Comparison of ENCODE assay signal across 8 cellular contexts in genomic region chr18:12703714-12704113, GRCh38. TPM values are rescaled to one million over a fixed set of nuclear protein-coding genes. Genes with fewer than 3 reads are reported as not detected.
DNase-seq lines count a peak whose midpoint lies in the region; ATAC-seq and TF ChIP-seq lines count a peak whose summit lies in the region.

No MANE protein-coding gene starts in this region.

- peaks cover 50% of the 10 kb centered on the region for H3K4me1 Mint-ChIP-seq in stimulated activated naive CD8-positive, alpha-beta T cell treated with anti-CD3 and anti-CD28 coated beads, Interleukin-15, Interleukin-2, amounts not matched to agents 100 ng/mL and 50 ng/mL, for 24 hours (ENCODE audit: low read depth)
- peaks cover 34% of the 10 kb centered on the region for H3K4me1 Mint-ChIP-seq in osteocyte (ENCODE audit: unreplicated experiment)

- no peaks in the 10 kb centered on the region for H3K27me3 Mint-ChIP-seq in stimulated activated naive CD8-positive, alpha-beta T cell treated with anti-CD3 and anti-CD28 coated beads, Interleukin-15, Interleukin-2, amounts not matched to agents 100 ng/mL and 50 ng/mL, for 24 hours
- no peaks in the 10 kb centered on the region for H3K27me3 Mint-ChIP-seq in osteocyte (ENCODE audit: unreplicated experiment)

- no peak for TF ChIP-seq CTCF in osteocyte (IDR thresholded peaks at IDR 0.05)

- peaks cover 46% of the 10 kb centered on the region for H3K36me3 Mint-ChIP-seq in stimulated activated naive CD8-positive, alpha-beta T cell treated with anti-CD3 and anti-CD28 coated beads, Interleukin-15, Interleukin-2, amounts not matched to agents 100 ng/mL and 50 ng/mL, for 24 hours (ENCODE audit: low read depth)
- peaks cover 14% of the 10 kb centered on the region for H3K36me3 Mint-ChIP-seq in osteocyte (ENCODE audit: unreplicated experiment)

- peak overlapping the region; percentile 99 for H3K27ac Mint-ChIP-seq in stimulated activated naive CD8-positive, alpha-beta T cell treated with anti-CD3 and anti-CD28 coated beads, Interleukin-15, Interleukin-2, amounts not matched to agents 100 ng/mL and 50 ng/mL, for 24 hours
- peak overlapping the region; percentile 99 for H3K27ac Mint-ChIP-seq in osteocyte (ENCODE audit: unreplicated experiment)

- H3K9me3 Mint-ChIP-seq in stimulated activated naive CD8-positive, alpha-beta T cell treated with anti-CD3 and anti-CD28 coated beads, Interleukin-15, Interleukin-2, amounts not matched to agents 100 ng/mL and 50 ng/mL, for 24 hours = no peaks in the 10 kb centered on the region
- no peaks in the 10 kb centered on the region for H3K9me3 Mint-ChIP-seq in osteocyte (ENCODE audit: unreplicated experiment)

- H3K4me3 Mint-ChIP-seq in stimulated activated naive CD8-positive, alpha-beta T cell treated with anti-CD3 and anti-CD28 coated beads, Interleukin-15, Interleukin-2, amounts not matched to agents 100 ng/mL and 50 ng/mL, for 24 hours = peak overlapping the region; percentile 98
- peak overlapping the region; percentile 95 for H3K4me3 Mint-ChIP-seq in osteocyte (ENCODE audit: unreplicated experiment)

- ATAC-seq in stimulated activated naive CD8-positive, alpha-beta T cell treated with anti-CD3 and anti-CD28 coated beads, Interleukin-15, Interleukin-2, amounts not matched to agents 100 U/mL and 50 U/mL, for 24 hours = no peak
- ATAC-seq in esophagus mucosa = peak; percentile 4
- ATAC-seq in GM21367 (IDR thresholded peaks at IDR 0.05; ENCODE audit: unreplicated experiment) = no peak
- ATAC-seq in GM21526 (IDR thresholded peaks at IDR 0.05; ENCODE audit: low FRiP score, unreplicated experiment) = no peak

- no peak for DNase-seq in stimulated activated naive CD8-positive, alpha-beta T cell treated with anti-CD3 and anti-CD28 coated beads, Interleukin-15, Interleukin-2, amounts not matched to agents 100 U/mL and 50 U/mL, for 24 hours
- DNase-seq in SW480 (ENCODE audit: low spot score) (peak; percentile 27), osteocyte (ENCODE audit: extremely low spot score, unreplicated experiment) (no peak)
- no peak for DNase-seq in activated effector memory CD4-positive, alpha-beta T cell treated with Interleukin-2 at 50 U/mL for 16 hours

RNA-seq across cellular contexts. Expression of gene PSMG2, which starts 0.9 kb away (rescaled TPM):
- total RNA-seq in esophagus mucosa (61.4 TPM), osteocyte (63.4 and 68.1 TPM in 2 replicates)

RNA-seq across cellular contexts. Expression of gene CEP76, which starts 1.2 kb away (rescaled TPM):
- total RNA-seq in esophagus mucosa (6.1 TPM), osteocyte (6.9 and 7.2 TPM in 2 replicates)

RNA-seq across cellular contexts. Expression of gene SPIRE1, which starts 45.8 kb away (rescaled TPM):
- 15.6 TPM for total RNA-seq in esophagus mucosa
- 47.0 and 53.6 TPM in 2 replicates for total RNA-seq in osteocyte
